In the genomic region with DNA sequence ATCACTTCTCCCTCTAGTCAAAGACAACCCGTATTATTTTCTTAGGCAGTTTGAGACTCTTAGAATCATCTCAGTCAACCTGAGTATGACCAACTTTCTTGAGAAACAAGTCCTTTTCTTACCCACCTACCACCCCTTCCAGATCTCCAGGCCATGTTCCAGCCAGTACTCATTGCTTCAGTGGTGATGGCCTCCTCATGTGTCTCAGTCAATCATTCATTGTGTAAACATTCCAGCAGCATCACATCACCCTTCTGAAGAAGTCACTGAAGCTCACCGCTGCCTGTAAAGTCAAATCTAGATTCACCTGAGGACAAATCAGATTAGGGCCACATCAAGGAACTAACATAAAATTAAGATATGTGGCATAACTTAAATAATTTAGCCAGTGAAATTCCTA, we compare ENCODE assay signal across 16 cellular contexts.
A peak's percentile ranks its signal among the peaks of the same experiment; 100 is the strongest.
DNase-seq lines count a peak whose midpoint lies in the region; TF ChIP-seq lines count a peak whose summit lies in the region.
"Had no signal": no experiment of that assay in that cellular context is flagged by ENCODE, and none has a peak within 500 bp of the region (broad histone marks: within the 10 kb centered on the region; RNA-seq: fewer than 3 reads in every experiment).

No MANE protein-coding gene starts in this region.

- H4K20me1 ChIP-seq in H9 (ENCODE audit: control insufficient read depth, insufficient read depth, insufficient read length) = no peaks in the 10 kb centered on the region

- H3K23me2 ChIP-seq in H9 (ENCODE audit: insufficient read length, low read depth, low read length, poor library complexity, severe bottlenecking) = no peaks in the 10 kb centered on the region

- CTCF ChIA-PET in A673 (lab: Charles Lee) = no interaction called here
- CTCF ChIA-PET in activated naive CD4-positive, alpha-beta T cell treated with anti-CD3 and anti-CD28 coated beads for 36 hours (lab: Charles Lee) = no interaction called here

- TF ChIP-seq CTCF in A673 (conservative IDR thresholded peaks at IDR 0.05; ENCODE audit: low read depth, low read length) = no peak
- TF ChIP-seq CTCF in H9 (conservative IDR thresholded peaks at IDR 0.05) = no peak

- H3K4me1 Mint-ChIP-seq in H9 = peaks cover 12 to 20% of the 10 kb centered on the region in 2 experiments
- H3K4me1 Mint-ChIP-seq in activated naive CD4-positive, alpha-beta T cell treated with anti-CD3 and anti-CD28 coated beads for 36 hours (ENCODE audit: low read depth) = no peaks in the 10 kb centered on the region
- H3K4me1 Mint-ChIP-seq: activated CD4-positive, alpha-beta T cell treated with anti-CD3 and anti-CD28 coated beads, Interleukin-2, amount 10 ng/mL, durations not matched to agents 24 days and 14 days; naive B cell; stimulated activated memory B cell treated with anti-CD40 and anti-IgM and Interleukin-4, amounts not matched to agents 10 μg/mL and 1 μg/mL and 100 μg/mL, for 72 hours had no signal

- no peak overlapping the region for H3K4me3 Mint-ChIP-seq in H9
- H3K4me3 Mint-ChIP-seq in activated naive CD4-positive, alpha-beta T cell treated with anti-CD3 and anti-CD28 coated beads for 36 hours = no peak overlapping the region
- H3K4me3 Mint-ChIP-seq: activated CD4-positive, alpha-beta T cell treated with anti-CD3 and anti-CD28 coated beads, Interleukin-2, amount 10 ng/mL, durations not matched to agents 24 days and 14 days; activated T-cell treated with anti-CD3 and anti-CD28 coated beads, Interleukin-2, amount 50 U/mL, for 72 hours; naive B cell; stimulated activated memory B cell treated with anti-CD40 and anti-IgM and Interleukin-4, amounts not matched to agents 10 μg/mL and 1 μg/mL and 100 μg/mL, for 72 hours had no signal

- H3K27me3 ChIP-seq in neuronal stem cell (ENCODE audit: control insufficient read depth in 3 of 3, insufficient read depth in 3 of 3, low read depth in 1 of 3, low read length in 3 of 3) (no peaks in the 10 kb centered on the region), A673 (replicated peaks; ENCODE audit: insufficient read depth, low read depth, low read length, poor library complexity) (no peaks in the 10 kb centered on the region), H9 (ENCODE audit: insufficient read depth, low read length) (no peaks in the 10 kb centered on the region)
- H3K27me3 ChIP-seq: BE2C had no signal

- no CpG with 5 or more reads among the region's 2 CpGs for WGBS in neuronal stem cell (ENCODE audit: extremely low coverage in 2 of 2, insufficient read length in 2 of 2, insufficient replicate concordance in 1 of 2), 2 donors
- WGBS in H9 (ENCODE audit: extremely low coverage, insufficient read length, low lambda C conversion rate) = no CpG with 5 or more reads among the region's 2 CpGs

- H3K27ac ChIP-seq in epithelial cell of prostate (peak overlapping the region; percentile 42), neuronal stem cell (replicated peaks; ENCODE audit: low read length) (no peak overlapping the region), A673 (ENCODE audit: low read depth, low read length, poor library complexity, severe bottlenecking) (no peak overlapping the region), H9 (ENCODE audit: insufficient read length, low read depth, low read length) (no peak overlapping the region)

- intact Hi-C loops in A673 (cut with micrococcal nuclease; ENCODE audit: unreplicated experiment) = no loop called here
- intact Hi-C loops in activated naive CD4-positive, alpha-beta T cell treated with anti-CD3 and anti-CD28 coated beads for 36 hours (cut with micrococcal nuclease) = no loop called here

- H2BK15ac ChIP-seq in neuronal stem cell (ENCODE audit: low read length) = no peak overlapping the region
- no peak overlapping the region for H2BK15ac ChIP-seq in H9 (ENCODE audit: low read depth, low read length)

- H2BK5ac ChIP-seq in neuronal stem cell (ENCODE audit: low read length) (no peak overlapping the region), H9 (ENCODE audit: insufficient read length, low read length) (no peak overlapping the region)

- no peak overlapping the region for H3K14ac ChIP-seq in neuronal stem cell (ENCODE audit: low read length)
- no peak overlapping the region for H3K14ac ChIP-seq in H9 (ENCODE audit: insufficient read depth, low read length)

- H3K9me3 ChIP-seq in neuronal stem cell (replicated peaks in 1 of 2; ENCODE audit: control insufficient read depth in 2 of 2, insufficient read depth in 1 of 2, low read depth in 1 of 2, low read length in 2 of 2) = no peaks in the 10 kb centered on the region
- no peaks in the 10 kb centered on the region for H3K9me3 ChIP-seq in A673 (ENCODE audit: low read depth, low read length, poor library complexity, severe bottlenecking)
- H3K9me3 ChIP-seq in H9 (ENCODE audit: control insufficient read depth, low read depth, low read length) = no peaks in the 10 kb centered on the region
- H3K9me3 ChIP-seq: BE2C had no signal

- no peaks in the 10 kb centered on the region; the same call in 1 of the 2 replicates for H3K27me3 Mint-ChIP-seq in H9 (ENCODE audit: low read depth)
- no peaks in the 10 kb centered on the region for H3K27me3 Mint-ChIP-seq in activated naive CD4-positive, alpha-beta T cell treated with anti-CD3 and anti-CD28 coated beads for 36 hours (ENCODE audit: low read depth)
- H3K27me3 Mint-ChIP-seq: activated CD4-positive, alpha-beta T cell treated with anti-CD3 and anti-CD28 coated beads, Interleukin-2, amount 10 ng/mL, durations not matched to agents 24 days and 14 days; naive B cell; stimulated activated memory B cell treated with anti-CD40 and anti-IgM and Interleukin-4, amounts not matched to agents 10 μg/mL and 1 μg/mL and 100 μg/mL, for 72 hours had no signal

- H4K5ac ChIP-seq in H9 (ENCODE audit: insufficient read length, low read depth, low read length) = no peak overlapping the region

- H3K9ac ChIP-seq in neuronal stem cell (ENCODE audit: low read depth, low read length, poor library complexity) = no peak overlapping the region
- no peak overlapping the region for H3K9ac ChIP-seq in H9 (ENCODE audit: extremely low read depth, insufficient read length, low read length)

- no peak overlapping the region for H2BK20ac ChIP-seq in H9 (ENCODE audit: low read depth, low read length, poor library complexity, severe bottlenecking)

- no peak overlapping the region for H3K56ac ChIP-seq in H9 (ENCODE audit: insufficient read length, low read depth, low read length)

- H3K27ac Mint-ChIP-seq in H9 = no peak overlapping the region
- no peak overlapping the region for H3K27ac Mint-ChIP-seq in activated naive CD4-positive, alpha-beta T cell treated with anti-CD3 and anti-CD28 coated beads for 36 hours
- H3K27ac Mint-ChIP-seq: activated CD4-positive, alpha-beta T cell treated with anti-CD3 and anti-CD28 coated beads, Interleukin-2, amount 10 ng/mL, durations not matched to agents 24 days and 14 days; activated T-cell treated with anti-CD3 and anti-CD28 coated beads, Interleukin-2, amount 50 U/mL, for 72 hours; naive B cell; stimulated activated memory B cell treated with anti-CD40 and anti-IgM and Interleukin-4, amounts not matched to agents 10 μg/mL and 1 μg/mL and 100 μg/mL, for 72 hours had no signal

- POLR2A ChIA-PET in A673 (lab: Charles Lee; ENCODE audit: low non-redundant PET) = no interaction called here

- H4K91ac ChIP-seq in neuronal stem cell (ENCODE audit: low read depth, low read length, poor library complexity) (no peak overlapping the region), H9 (ENCODE audit: insufficient read length, low read depth, low read length) (no peak overlapping the region)

- H3K4me2 ChIP-seq in neuronal stem cell (ENCODE audit: insufficient read depth, low read length, poor library complexity, severe bottlenecking) = no peak overlapping the region
- no peak overlapping the region for H3K4me2 ChIP-seq in H9 (ENCODE audit: insufficient read depth, insufficient read length, low read length)

- no peaks in the 10 kb centered on the region for H3K36me3 Mint-ChIP-seq in H9 (ENCODE audit: insufficient read depth in 1 of 3, low read depth in 3 of 3)
- H3K36me3 Mint-ChIP-seq in activated naive CD4-positive, alpha-beta T cell treated with anti-CD3 and anti-CD28 coated beads for 36 hours (ENCODE audit: low read depth) = no peaks in the 10 kb centered on the region
- H3K36me3 Mint-ChIP-seq: naive B cell; stimulated activated memory B cell treated with anti-CD40 and anti-IgM and Interleukin-4, amounts not matched to agents 10 μg/mL and 1 μg/mL and 100 μg/mL, for 72 hours had no signal

- BruUV-seq in A673 (replicated peaks; lab: Mats Ljungman, UMichigan) = no TSS peak

- H3K4me3 ChIP-seq in neuronal stem cell (ENCODE audit: low read length in 2 of 2) (no peak overlapping the region), A673 (ENCODE audit: low read depth, low read length, poor library complexity, severe bottlenecking) (no peak overlapping the region)

- H2BK12ac ChIP-seq in neuronal stem cell (ENCODE audit: low read length) (no peak overlapping the region), H9 (ENCODE audit: insufficient read length, low read depth, low read length) (no peak overlapping the region)

- H4K8ac ChIP-seq in neuronal stem cell (ENCODE audit: low read depth, low read length) (no peak overlapping the region), H9 (replicated peaks; ENCODE audit: insufficient read length, low read depth, low read length) (no peak overlapping the region)

- H2AK5ac ChIP-seq in neuronal stem cell (ENCODE audit: low read depth, low read length) (no peak overlapping the region), H9 (ENCODE audit: insufficient read length, low read length) (no peak overlapping the region)

- no peaks in the 10 kb centered on the region for H3K79me1 ChIP-seq in neuronal stem cell (ENCODE audit: low read depth, low read length)
- no peaks in the 10 kb centered on the region for H3K79me1 ChIP-seq in H9 (ENCODE audit: insufficient read depth, low read depth, low read length, poor library complexity, severe bottlenecking)

- no peaks in the 10 kb centered on the region; a peak in 1 of 5 replicates for H3K9me3 Mint-ChIP-seq in H9
- H3K9me3 Mint-ChIP-seq in activated naive CD4-positive, alpha-beta T cell treated with anti-CD3 and anti-CD28 coated beads for 36 hours = no peaks in the 10 kb centered on the region
- H3K9me3 Mint-ChIP-seq: activated CD4-positive, alpha-beta T cell treated with anti-CD3 and anti-CD28 coated beads, Interleukin-2, amount 10 ng/mL, durations not matched to agents 24 days and 14 days; stimulated activated memory B cell treated with anti-CD40 and anti-IgM and Interleukin-4, amounts not matched to agents 10 μg/mL and 1 μg/mL and 100 μg/mL, for 72 hours had no signal

- H3K36me3 ChIP-seq in neuronal stem cell (replicated peaks in 1 of 2; ENCODE audit: control insufficient read depth in 2 of 2, insufficient read depth in 2 of 2, low read length in 2 of 2) (no peaks in the 10 kb centered on the region), A673 (ENCODE audit: insufficient read depth, low read length, poor library complexity, severe bottlenecking) (no peaks in the 10 kb centered on the region)
- H3K36me3 ChIP-seq: BE2C had no signal

- 0 out of 2 replicates have a peak, but pooled peaks cover 1% of the 10 kb centered on the region for H3K79me2 ChIP-seq in H9 (ENCODE audit: insufficient read depth, low read length)

- H2BK120ac ChIP-seq in neuronal stem cell (ENCODE audit: low read depth, low read length) = no peak overlapping the region
- H2BK120ac ChIP-seq in H9 (ENCODE audit: low read depth, low read length, poor library complexity, severe bottlenecking) = no peak overlapping the region

- DNase-seq in EH (ENCODE audit: low read depth) (peak; percentile 31), NCI-H226 (peak; percentile 31), epithelial cell of prostate (ENCODE audit: low read depth, low spot score) (peak; percentile 58), neuronal stem cell (ENCODE audit: low spot score) (no peak), A673 (ENCODE audit: low spot score) (no peak), H9 (no peak), ureter (ENCODE audit: low spot score) (no peak)
- no peak for DNase-seq in activated naive CD4-positive, alpha-beta T cell treated with anti-CD3 and anti-CD28 coated beads for 36 hours
- DNase-seq: activated CD4-positive, alpha-beta T cell treated with anti-CD3 and anti-CD28 coated beads, Interleukin-2, amount 10 ng/mL, durations not matched to agents 24 days and 14 days; activated T-cell treated with anti-CD3 and anti-CD28 coated beads, Interleukin-2, amount 50 U/mL, for 72 hours; amniotic stem cell; BE2C; naive B cell; right cardiac atrium; stimulated activated CD4-positive, alpha-beta T cell treated with anti-CD3 and anti-CD28 coated beads, Interleukin-4, amount 100 ng/mL, for 4 hours had no signal

- H3K4ac ChIP-seq in neuronal stem cell (ENCODE audit: low read length) = no peak overlapping the region
- H3K4ac ChIP-seq in H9 (ENCODE audit: low read depth, low read length) = no peak overlapping the region

- peak overlapping the region; percentile 5 for H2AFZ ChIP-seq in neuronal stem cell (ENCODE audit: low read length)
- no peak overlapping the region for H2AFZ ChIP-seq in H9 (ENCODE audit: low read length)

- no peak overlapping the region for H3T11ph ChIP-seq in H9 (ENCODE audit: low read length)

- H3K18ac ChIP-seq in neuronal stem cell (ENCODE audit: low read length) (no peak overlapping the region), H9 (ENCODE audit: insufficient read length, low read depth, low read length) (no peak overlapping the region)

- H3K4me1 ChIP-seq in neuronal stem cell (ENCODE audit: control insufficient read depth in 2 of 2, insufficient read depth in 1 of 2, low read depth in 1 of 2, low read length in 2 of 2) = peaks cover 5 to 7% of the 10 kb centered on the region in 2 donors
- no peaks in the 10 kb centered on the region for H3K4me1 ChIP-seq in A673 (ENCODE audit: insufficient read depth, low read length, poor library complexity, severe bottlenecking)
- H3K4me1 ChIP-seq in H9 (ENCODE audit: insufficient read depth, low read length) = peaks cover 5% of the 10 kb centered on the region; the same call in 1 of the 2 replicates
- H3K4me1 ChIP-seq: BE2C had no signal

- H3K23ac ChIP-seq in neuronal stem cell (ENCODE audit: low read depth, low read length, poor library complexity) (no peak overlapping the region), H9 (ENCODE audit: insufficient read length, low read depth, low read length) (no peak overlapping the region)

Comparison
In these comparisons a context has a peak if more than half of its experiments do, and no peak if none do; other contexts are left out.
1. DNase-seq: peak in EH (single experiment), NCI-H226 (single experiment) and epithelial cell of prostate (single experiment); none in neuronal stem cell (single experiment), A673 (single experiment), H9 (single experiment), activated naive CD4-positive, alpha-beta T cell treated with anti-CD3 and anti-CD28 coated beads for 36 hours (single experiment) and ureter (single experiment).